ENCODE assay signal across 1 cellular context in the genomic region with DNA sequence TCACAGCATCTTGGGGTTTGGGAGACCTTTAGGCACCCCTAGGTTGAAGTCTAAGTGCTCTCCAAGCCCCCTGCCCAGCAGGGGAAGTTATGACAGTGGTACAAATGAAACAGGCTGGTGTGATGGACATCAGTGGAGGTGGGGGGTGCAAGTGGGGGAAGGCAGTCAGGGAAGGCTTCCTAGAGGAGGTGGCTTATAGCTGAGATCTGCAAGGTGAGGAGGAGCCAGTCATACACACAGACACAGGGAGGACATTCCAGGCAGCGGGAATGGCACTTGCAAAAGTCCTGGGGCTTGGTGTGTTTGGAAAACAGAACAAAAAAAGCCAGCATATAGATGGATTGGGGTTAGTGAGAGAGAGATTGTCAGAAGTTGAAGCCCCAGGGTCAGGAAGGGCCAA.
TF ChIP-seq lines count a peak whose summit lies in the region.

No MANE protein-coding gene starts in this region.

TF ChIP-seq in SK-N-SH treated with all-trans-retinoic acid at 6 μM for 48 hours, 23 proteins besides CTCF, POLR2A, EP300 and RAD21 (continued from another document):
- no peak for TF ChIP-seq ZNF565 (CRISPR knock-in tag; conservative IDR thresholded peaks at IDR 0.05; ENCODE audit: low read depth)
- TF ChIP-seq RARB (CRISPR knock-in tag; IDR thresholded peaks at IDR 0.05), result no peak
- no peak for TF ChIP-seq SNAI2 (CRISPR knock-in tag; IDR thresholded peaks at IDR 0.05)
- no peak for TF ChIP-seq POU6F1 (CRISPR knock-in tag; IDR thresholded peaks at IDR 0.05; ENCODE audit: borderline replicate concordance, low read depth)
- TF ChIP-seq, protein P1, sequence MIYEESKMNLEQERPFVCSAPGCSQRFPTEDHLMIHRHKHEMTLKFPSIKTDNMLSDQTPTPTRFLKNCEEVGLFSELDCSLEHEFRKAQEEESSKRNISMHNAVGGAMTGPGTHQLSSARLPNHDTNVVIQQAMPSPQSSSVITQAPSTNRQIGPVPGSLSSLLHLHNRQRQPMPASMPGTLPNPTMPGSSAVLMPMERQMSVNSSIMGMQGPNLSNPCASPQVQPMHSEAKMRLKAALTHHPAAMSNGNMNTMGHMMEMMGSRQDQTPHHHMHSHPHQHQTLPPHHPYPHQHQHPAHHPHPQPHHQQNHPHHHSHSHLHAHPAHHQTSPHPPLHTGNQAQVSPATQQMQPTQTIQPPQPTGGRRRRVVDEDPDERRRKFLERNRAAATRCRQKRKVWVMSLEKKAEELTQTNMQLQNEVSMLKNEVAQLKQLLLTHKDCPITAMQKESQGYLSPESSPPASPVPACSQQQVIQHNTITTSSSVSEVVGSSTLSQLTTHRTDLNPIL (CRISPR knock-in tag; IDR thresholded peaks at IDR 0.05; ENCODE audit: low read depth), result no peak
- TF ChIP-seq TCF4 (CRISPR knock-in tag; IDR thresholded peaks at IDR 0.05; ENCODE audit: borderline replicate concordance), result no peak
